Comparison of ENCODE assay signal across 30 cellular contexts in genomic region chr19:3316659-3317207, GRCh38.
"Had no signal": no experiment of that assay in that cellular context is flagged by ENCODE, and none has a peak within 500 bp of the region (broad histone marks: within the 10 kb centered on the region; RNA-seq: fewer than 3 reads in every experiment).

No MANE protein-coding gene starts in this region.

- FAIRE-seq: colon had no signal

- H3K36me3 ChIP-seq: adrenal gland, esophagus muscularis mucosa, gastrocnemius medialis had no signal

- H3K4me3 ChIP-seq: adrenal gland, body of pancreas, esophagus muscularis mucosa, gastrocnemius medialis had no signal

- DNase-seq: activated CD4-positive, alpha-beta memory T cell treated with anti-CD3 and anti-CD28 coated beads for 36 hours; activated CD4-positive, alpha-beta T cell treated with anti-CD3 and anti-CD28 coated beads for 36 hours; activated CD4-positive, alpha-beta T cell treated with anti-CD3 and anti-CD28 coated beads, Interleukin-2, amount 10 ng/mL, durations not matched to agents 24 days and 14 days; activated CD4-positive, CD25-positive, alpha-beta regulatory T cell; activated CD4-positive, CD25-positive, alpha-beta regulatory T cell treated with anti-CD3 and anti-CD28 coated beads, Interleukin-2, amount 50 U/mL, for 72 hours; activated CD8-positive, alpha-beta memory T cell treated with anti-CD3 and anti-CD28 coated beads, Interleukin-2, amount 10 ng/mL, durations not matched to agents 7 days and 5 days; activated CD8-positive, alpha-beta memory T cell treated with anti-CD3 and anti-CD28 coated beads, Interleukin-2, amount 50 U/mL, for 4 hours; activated CD8-positive, alpha-beta T cell treated with anti-CD3 and anti-CD28 coated beads, Interleukin-2, amount 10 ng/mL, durations not matched to agents 7 days and 5 days; activated effector memory CD4-positive, alpha-beta T cell treated with anti-CD3 and anti-CD28 coated beads, Interleukin-2, amount 50 U/mL, for 16 hours; activated naive CD4-positive, alpha-beta T cell treated with anti-CD3 and anti-CD28 coated beads for 36 hours; activated naive CD8-positive, alpha-beta T cell treated with anti-CD3 and anti-CD28 coated beads for 36 hours; activated naive CD8-positive, alpha-beta T cell treated with anti-CD3 and anti-CD28 coated beads, Interleukin-2, amount 50 U/mL, for 24 hours; activated T-cell treated with anti-CD3 and anti-CD28 coated beads, Interleukin-2, amount 50 U/mL, for 1 hour; activated T-cell treated with anti-CD3 and anti-CD28 coated beads, Interleukin-2, amount 50 U/mL, for 48 hours; adrenal gland; amygdala; aorta; body of pancreas; caudate nucleus; cortex of kidney; dermis blood vessel endothelial cell; effector CD4-positive, alpha-beta T cell; effector memory CD8-positive, alpha-beta T cell; erythroblast; foreskin keratinocyte; gastrocnemius medialis; glutamatergic neuron; T-helper 2 cell had no signal

- H3K27ac ChIP-seq: adrenal gland, body of pancreas, esophagus muscularis mucosa, foreskin keratinocyte, gastrocnemius medialis had no signal

- H3K9me3 ChIP-seq: adrenal gland, body of pancreas, esophagus muscularis mucosa, gastrocnemius medialis had no signal

- H3K4me1 ChIP-seq: adrenal gland, body of pancreas, esophagus muscularis mucosa, foreskin keratinocyte, gastrocnemius medialis had no signal

- ATAC-seq: activated CD4-positive, alpha-beta T cell treated with anti-CD3 and anti-CD28 coated beads for 36 hours; activated CD8-positive, alpha-beta memory T cell treated with anti-CD3 and anti-CD28 coated beads, Interleukin-2, amount 10 ng/mL, durations not matched to agents 7 days and 5 days; activated CD8-positive, alpha-beta T cell treated with anti-CD3 and anti-CD28 coated beads, Interleukin-2, amount 10 ng/mL, durations not matched to agents 7 days and 5 days; activated naive CD8-positive, alpha-beta T cell treated with anti-CD3 and anti-CD28 coated beads, Interleukin-2, amount 50 U/mL, for 24 hours; body of pancreas; effector memory CD8-positive, alpha-beta T cell; foreskin keratinocyte; gastrocnemius medialis had no signal
